In the genomic region with DNA sequence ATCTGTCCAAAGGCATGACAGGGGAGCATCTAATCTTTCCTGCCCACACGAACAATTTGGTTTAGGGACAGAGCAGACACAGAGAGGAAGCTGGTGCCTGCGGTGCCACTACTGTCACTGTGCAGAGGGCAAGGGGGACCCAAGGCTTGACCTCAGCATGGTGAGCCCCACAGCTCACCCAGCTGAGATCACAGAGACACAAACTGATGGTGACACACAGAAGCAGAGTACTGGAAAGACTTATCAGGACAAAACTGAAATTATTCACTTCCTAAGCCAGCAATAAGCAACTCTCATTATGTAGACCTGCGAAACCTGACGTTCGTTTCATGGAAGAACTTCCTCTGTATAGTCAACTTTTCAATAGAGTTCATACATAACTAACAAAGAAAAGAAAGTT, we compare ENCODE assay signal across 1 cellular context.
TF ChIP-seq lines count a peak whose summit lies in the region.

No MANE protein-coding gene starts in this region.

TF ChIP-seq in GM12878, 131 proteins besides CTCF, POLR2A, EP300 and RAD21:
- TF ChIP-seq SREBF2 (IDR thresholded peaks at IDR 0.05; ENCODE audit: low read length) (no peak), CHD2 (IDR thresholded peaks at IDR 0.05; ENCODE audit: borderline replicate concordance, low read depth, low read length) (no peak), SIX5 (IDR thresholded peaks at IDR 0.05; ENCODE audit: low read depth, low read length, severe bottlenecking) (no peak), EED (IDR thresholded peaks at IDR 0.05; ENCODE audit: low read depth) (no peak), RFX5 (IDR thresholded peaks at IDR 0.05; ENCODE audit: low read depth, low read length) (no peak)
